In the genomic region with DNA sequence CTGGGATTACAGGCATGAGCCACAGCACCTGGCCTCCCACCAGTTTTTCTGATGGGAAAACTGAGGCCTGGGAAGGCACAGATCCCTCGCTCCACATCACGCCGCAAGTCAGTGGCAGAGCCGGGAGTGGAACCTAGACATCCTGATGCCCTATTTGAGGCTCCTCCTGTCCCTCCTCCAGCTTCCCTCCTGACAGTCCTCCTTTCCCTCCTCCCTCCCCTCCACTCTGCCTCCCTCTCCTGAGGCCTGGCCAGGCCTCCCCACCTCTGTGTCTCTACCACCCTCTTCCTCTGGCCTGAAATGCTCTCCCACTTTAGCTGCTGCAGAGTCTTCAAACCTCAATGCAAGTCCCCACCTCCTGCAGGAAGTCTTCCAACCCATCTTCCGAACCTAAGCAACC, we compare ENCODE assay signal across 1 cellular context.
TF ChIP-seq lines count a peak whose summit lies in the region.

No MANE protein-coding gene starts in this region.

TF ChIP-seq in H1, 55 proteins besides CTCF, POLR2A, EP300 and RAD21:
- TF ChIP-seq ZNF274 (IDR thresholded peaks at IDR 0.05; ENCODE audit: borderline replicate concordance, extremely low read depth, low read length) (no peak), NANOG (IDR thresholded peaks at IDR 0.05; ENCODE audit: insufficient read depth, low read depth, low read length, poor library complexity, severe bottlenecking) (no peak), EZH2 (IDR thresholded peaks at IDR 0.05; ENCODE audit: low read depth, low read length, severe bottlenecking) (no peak), POU5F1 (IDR thresholded peaks at IDR 0.05; ENCODE audit: low read depth, low read length) (no peak), FOSL1 (IDR thresholded peaks at IDR 0.05; ENCODE audit: insufficient read depth, low read depth, low read length) (no peak)
